Comparison of ENCODE assay signal across 1 cellular context in genomic region chr3:4426782-4427344, GRCh38.
TF ChIP-seq lines count a peak whose summit lies in the region.

No MANE protein-coding gene starts in this region.

TF ChIP-seq in SK-N-SH, 30 proteins besides CTCF, POLR2A, EP300 and RAD21 (continued from another document):
- TF ChIP-seq, protein P1, sequence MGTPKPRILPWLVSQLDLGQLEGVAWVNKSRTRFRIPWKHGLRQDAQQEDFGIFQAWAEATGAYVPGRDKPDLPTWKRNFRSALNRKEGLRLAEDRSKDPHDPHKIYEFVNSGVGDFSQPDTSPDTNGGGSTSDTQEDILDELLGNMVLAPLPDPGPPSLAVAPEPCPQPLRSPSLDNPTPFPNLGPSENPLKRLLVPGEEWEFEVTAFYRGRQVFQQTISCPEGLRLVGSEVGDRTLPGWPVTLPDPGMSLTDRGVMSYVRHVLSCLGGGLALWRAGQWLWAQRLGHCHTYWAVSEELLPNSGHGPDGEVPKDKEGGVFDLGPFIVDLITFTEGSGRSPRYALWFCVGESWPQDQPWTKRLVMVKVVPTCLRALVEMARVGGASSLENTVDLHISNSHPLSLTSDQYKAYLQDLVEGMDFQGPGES (IDR thresholded peaks at IDR 0.05; ENCODE audit: low read depth, low read length): no peak
- TF ChIP-seq EZH2phosphoT487 (IDR thresholded peaks at IDR 0.05; ENCODE audit: borderline replicate concordance, low read depth): no peak
- no peak for TF ChIP-seq FOXJ3 (CRISPR knock-in tag; IDR thresholded peaks at IDR 0.05)
- no peak for TF ChIP-seq CHD2 (IDR thresholded peaks at IDR 0.05; ENCODE audit: low read length, partially characterized antibody)
- peak; percentile 64 for TF ChIP-seq JUND (IDR thresholded peaks at IDR 0.05)
- 0 out of 2 replicates have a peak, but pooled peaks have one; percentile 42 for TF ChIP-seq SIN3A (IDR thresholded peaks at IDR 0.05; ENCODE audit: borderline replicate concordance, low read depth, low read length)
- no peak for TF ChIP-seq FOXM1 (IDR thresholded peaks at IDR 0.05; ENCODE audit: low read depth)
- TF ChIP-seq, protein P2, sequence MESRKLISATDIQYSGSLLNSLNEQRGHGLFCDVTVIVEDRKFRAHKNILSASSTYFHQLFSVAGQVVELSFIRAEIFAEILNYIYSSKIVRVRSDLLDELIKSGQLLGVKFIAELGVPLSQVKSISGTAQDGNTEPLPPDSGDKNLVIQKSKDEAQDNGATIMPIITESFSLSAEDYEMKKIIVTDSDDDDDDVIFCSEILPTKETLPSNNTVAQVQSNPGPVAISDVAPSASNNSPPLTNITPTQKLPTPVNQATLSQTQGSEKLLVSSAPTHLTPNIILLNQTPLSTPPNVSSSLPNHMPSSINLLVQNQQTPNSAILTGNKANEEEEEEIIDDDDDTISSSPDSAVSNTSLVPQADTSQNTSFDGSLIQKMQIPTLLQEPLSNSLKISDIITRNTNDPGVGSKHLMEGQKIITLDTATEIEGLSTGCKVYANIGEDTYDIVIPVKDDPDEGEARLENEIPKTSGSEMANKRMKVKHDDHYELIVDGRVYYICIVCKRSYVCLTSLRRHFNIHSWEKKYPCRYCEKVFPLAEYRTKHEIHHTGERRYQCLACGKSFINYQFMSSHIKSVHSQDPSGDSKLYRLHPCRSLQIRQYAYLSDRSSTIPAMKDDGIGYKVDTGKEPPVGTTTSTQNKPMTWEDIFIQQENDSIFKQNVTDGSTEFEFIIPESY (IDR thresholded peaks at IDR 0.05; ENCODE audit: borderline replicate concordance, low read depth): no peak
- TF ChIP-seq TAF1 (IDR thresholded peaks at IDR 0.05; ENCODE audit: borderline replicate concordance, low read depth, low read length): no peak
- no peak for TF ChIP-seq NRF1 (IDR thresholded peaks at IDR 0.05; ENCODE audit: low read depth, low read length)
- 0 out of 2 replicates have a peak, but pooled peaks have one; percentile 6 for TF ChIP-seq PBX3 (IDR thresholded peaks at IDR 0.05)
- TF ChIP-seq REST (IDR thresholded peaks at IDR 0.05; ENCODE audit: low read depth, low read length): no peak
- no peak for TF ChIP-seq YY1 (IDR thresholded peaks at IDR 0.05; ENCODE audit: low read depth)
